ENCODE assay signal across 25 cellular contexts in genomic region chr4:85909851-85910250, GRCh38.
DNase-seq lines count a peak whose midpoint lies in the region; ATAC-seq and TF ChIP-seq lines count a peak whose summit lies in the region.
"Had no signal": no experiment of that assay in that cellular context is flagged by ENCODE, and none has a peak within 500 bp of the region (broad histone marks: within the 10 kb centered on the region; RNA-seq: fewer than 3 reads in every experiment).

No MANE protein-coding gene starts in this region.

- no peak overlapping the region for H3K4me2 ChIP-seq in neuronal stem cell (ENCODE audit: insufficient read depth, low read length, poor library complexity, severe bottlenecking)
- H3K4me2 ChIP-seq: SK-N-SH had no signal

- H2BK12ac ChIP-seq in neuronal stem cell (ENCODE audit: low read length) = peak overlapping the region; percentile 96

- H3K18ac ChIP-seq in neuronal stem cell (ENCODE audit: low read length) = peak overlapping the region; percentile 93

- H3K23ac ChIP-seq in neuronal stem cell (ENCODE audit: low read depth, low read length, poor library complexity) = peak overlapping the region; percentile 81

- peak overlapping the region; percentile 41 for H2AFZ ChIP-seq in neuronal stem cell (ENCODE audit: low read length)

- no peaks in the 10 kb centered on the region for H3K4me1 ChIP-seq in neuronal stem cell (ENCODE audit: control insufficient read depth in 2 of 2, insufficient read depth in 1 of 2, low read depth in 1 of 2, low read length in 2 of 2)
- no peaks in the 10 kb centered on the region for H3K4me1 ChIP-seq in colonic mucosa
- H3K4me1 ChIP-seq: foreskin keratinocyte had no signal

- no peaks in the 10 kb centered on the region for H3K9me3 ChIP-seq in neuronal stem cell (replicated peaks in 1 of 2; ENCODE audit: control insufficient read depth in 2 of 2, insufficient read depth in 1 of 2, low read depth in 1 of 2, low read length in 2 of 2)
- H3K9me3 ChIP-seq in colonic mucosa = no peaks in the 10 kb centered on the region
- H3K9me3 ChIP-seq: sigmoid colon, SK-N-SH, transverse colon had no signal

- no CpG with 5 or more reads among the region's 10 CpGs for WGBS in neuronal stem cell (ENCODE audit: extremely low coverage in 2 of 2, insufficient read length in 2 of 2, insufficient replicate concordance in 1 of 2), 2 donors

- H3K27ac ChIP-seq in neuronal stem cell (replicated peaks; ENCODE audit: low read length) = no peak overlapping the region
- no peak overlapping the region for H3K27ac ChIP-seq in colonic mucosa
- H3K27ac ChIP-seq: brain microvascular endothelial cell, C4-2B, foreskin keratinocyte, sigmoid colon, transverse colon had no signal

- H3K36me3 ChIP-seq in neuronal stem cell (replicated peaks in 1 of 2; ENCODE audit: control insufficient read depth in 2 of 2, insufficient read depth in 2 of 2, low read length in 2 of 2) (no peaks in the 10 kb centered on the region), colonic mucosa (no peaks in the 10 kb centered on the region)
- H3K36me3 ChIP-seq: brain microvascular endothelial cell, sigmoid colon, transverse colon had no signal

- no peak overlapping the region for H2BK15ac ChIP-seq in neuronal stem cell (ENCODE audit: low read length)

- TF ChIP-seq CTCF in colonic mucosa (IDR thresholded peaks at IDR 0.05) = no peak

- H3K79me1 ChIP-seq in neuronal stem cell (ENCODE audit: low read depth, low read length) = no peaks in the 10 kb centered on the region

- peak overlapping the region; percentile 96 for H4K91ac ChIP-seq in neuronal stem cell (ENCODE audit: low read depth, low read length, poor library complexity)

- peak overlapping the region; percentile 87 for H3K14ac ChIP-seq in neuronal stem cell (ENCODE audit: low read length)

- peak overlapping the region; percentile 23 for H4K8ac ChIP-seq in neuronal stem cell (ENCODE audit: low read depth, low read length)

- intact Hi-C loops in left ventricle myocardium superior (cut with micrococcal nuclease) (no loop called here), colonic mucosa (cut with DNase I) (no loop called here)

- no peaks in the 10 kb centered on the region for H3K27me3 ChIP-seq in neuronal stem cell (ENCODE audit: control insufficient read depth in 3 of 3, insufficient read depth in 3 of 3, low read depth in 1 of 3, low read length in 3 of 3)
- no peaks in the 10 kb centered on the region for H3K27me3 ChIP-seq in colonic mucosa
- H3K27me3 ChIP-seq: brain microvascular endothelial cell, foreskin keratinocyte, sigmoid colon, transverse colon had no signal

- H3K9ac ChIP-seq in neuronal stem cell (ENCODE audit: low read depth, low read length, poor library complexity) = peak overlapping the region; percentile 74
- no peak overlapping the region for H3K9ac ChIP-seq in colonic mucosa (ENCODE audit: low read depth in 2 of 2, low read length in 2 of 2)
- H3K9ac ChIP-seq: SK-N-SH had no signal

- H2BK120ac ChIP-seq in neuronal stem cell (ENCODE audit: low read depth, low read length) = no peak overlapping the region

- peak; percentile 78 for ATAC-seq in left ventricle myocardium superior
- ATAC-seq in HG03097 (IDR thresholded peaks at IDR 0.05; ENCODE audit: low FRiP score, unreplicated experiment) = no peak
- ATAC-seq: activated CD4-positive, alpha-beta T cell treated with anti-CD3 and anti-CD28 coated beads for 36 hours; activated T-cell treated with anti-CD3 and anti-CD28 coated beads, Interleukin-2, amount 50 U/mL, for 4 hours; foreskin keratinocyte; T-helper 17 cell had no signal

- H3K4me3 ChIP-seq in neuronal stem cell (ENCODE audit: low read length in 2 of 2) (no peak overlapping the region), colonic mucosa (no peak overlapping the region)
- H3K4me3 ChIP-seq: lung, sigmoid colon, transverse colon had no signal

- no peak overlapping the region for H2AK5ac ChIP-seq in neuronal stem cell (ENCODE audit: low read depth, low read length)

- H3K4ac ChIP-seq in neuronal stem cell (ENCODE audit: low read length) = no peak overlapping the region

- no peak overlapping the region for H2BK5ac ChIP-seq in neuronal stem cell (ENCODE audit: low read length)

- DNase-seq in DMS79 treated with DMSO at 0.1 percent for 48 hours (lab: John Stamatoyannopoulos, UW) (peak; percentile 66), NCI-H69 (lab: John Stamatoyannopoulos, UW) (peak; percentile 43), left ventricle myocardium superior (peak; percentile 44), neuronal stem cell (ENCODE audit: low spot score) (no peak), AML-193 (lab: John Stamatoyannopoulos, UW) (no peak), NCI-H1930 (lab: John Stamatoyannopoulos, UW) (no peak), colonic mucosa (no peak)
- DNase-seq: activated CD4-positive, alpha-beta T cell treated with anti-CD3 and anti-CD28 coated beads for 36 hours; activated T-cell treated with anti-CD3 and anti-CD28 coated beads, Interleukin-2, amount 50 U/mL, for 4 hours; brain microvascular endothelial cell; effector memory CD4-positive, alpha-beta T cell; EL; foreskin keratinocyte; H7; NCI-H1092 treated with DMSO at 0.1 percent for 48 hours; NCI-H2171; NCI-H510A treated with DMSO at 0.1 percent for 48 hours; sigmoid colon; SK-N-SH; stimulated activated CD4-positive, alpha-beta T cell treated with anti-CD3 and anti-CD28 coated beads, Interleukin-15, amount 100 ng/mL, for 24 hours; T-helper 17 cell; transverse colon had no signal

Comparison
In these comparisons a context has a peak if more than half of its experiments do, and no peak if none do; other contexts are left out.
1. DNase-seq: peak in DMS79 treated with DMSO at 0.1 percent for 48 hours (single experiment), NCI-H69 (single experiment) and left ventricle myocardium superior (single experiment); none in neuronal stem cell (single experiment), AML-193 (0 of 2), NCI-H1930 (0 of 2) and colonic mucosa (single experiment).